Comparison of ENCODE assay signal across 10 cellular contexts in genomic region chr15:49471733-49472132, GRCh38. TPM values are rescaled to one million over a fixed set of nuclear protein-coding genes. Genes with fewer than 3 reads are reported as not detected.
DNase-seq lines count a peak whose midpoint lies in the region; ATAC-seq, FAIRE-seq and TF ChIP-seq lines count a peak whose summit lies in the region.
"Had no signal": no experiment of that assay in that cellular context is flagged by ENCODE, and none has a peak within 500 bp of the region (broad histone marks: within the 10 kb centered on the region; RNA-seq: fewer than 3 reads in every experiment).

No MANE protein-coding gene starts in this region.

- no peak overlapping the region for H3K4me2 ChIP-seq in SU-DHL-6 (ENCODE audit: low read depth, low read length, poor library complexity, severe bottlenecking)

- H3F3A ChIP-seq in SU-DHL-6 (ENCODE audit: insufficient read depth) = no peaks in the 10 kb centered on the region

- ATAC-seq in GM19351 (IDR thresholded peaks at IDR 0.05; ENCODE audit: unreplicated experiment) (peak; percentile 81), HG02981 (IDR thresholded peaks at IDR 0.05; ENCODE audit: unreplicated experiment) (peak; percentile 56)

- DNase-seq in GM12864 (ENCODE audit: low read depth) (peak; percentile 25), NCI-H748 treated with DMSO at 0.1 percent for 48 hours (lab: John Stamatoyannopoulos, UW) (no peak), cardiac septum (ENCODE audit: low spot score) (no peak), D721Med (ENCODE audit: insufficient read length, low spot score) (no peak)
- DNase-seq in effector CD8-positive, alpha-beta T cell (lab: John Stamatoyannopoulos, UW) = no peak

- peak overlapping the region; percentile 60 for H2AFZ ChIP-seq in SU-DHL-6 (ENCODE audit: low read depth, low read length, severe bottlenecking)

- no peaks in the 10 kb centered on the region for H3K9me2 ChIP-seq in SU-DHL-6 (replicated peaks; ENCODE audit: insufficient read depth, low read length)

- no peaks in the 10 kb centered on the region for H4K20me1 ChIP-seq in SU-DHL-6 (ENCODE audit: low read depth, low read length)

- no peak for TF ChIP-seq CTCF in GM12864 (IDR thresholded peaks at IDR 0.05; ENCODE audit: low read depth, low read length, missing control alignments)
- TF ChIP-seq CTCF in SU-DHL-6 (IDR thresholded peaks at IDR 0.05; ENCODE audit: insufficient read depth, low read length, poor library complexity, severe bottlenecking) = no peak
- TF ChIP-seq CTCF in D721Med (IDR thresholded peaks at IDR 0.05; ENCODE audit: insufficient read depth, missing control alignments) = no peak

- no peak for FAIRE-seq in D721Med (lab: Jason Lieb, UNC)
- FAIRE-seq: keratinocyte had no signal

- H3K79me2 ChIP-seq in SU-DHL-6 (ENCODE audit: insufficient read depth, low read length) = no peaks in the 10 kb centered on the region

- H3K36me3 ChIP-seq in SU-DHL-6 (ENCODE audit: low read length) = no peaks in the 10 kb centered on the region
- H3K36me3 ChIP-seq: brain microvascular endothelial cell had no signal

- H3K4me3 ChIP-seq in GM12864 (ENCODE audit: low read depth, low read length) = no peak overlapping the region
- H3K4me3 ChIP-seq in SU-DHL-6 (ENCODE audit: insufficient read depth, low read length, poor library complexity, severe bottlenecking) = no peak overlapping the region

- H3K9ac ChIP-seq in SU-DHL-6 (ENCODE audit: low read length) = no peak overlapping the region

- intact Hi-C loops in cardiac septum (cut with DNase I) = no loop called here

- no peaks in the 10 kb centered on the region for H3K27me3 ChIP-seq in SU-DHL-6 (ENCODE audit: low read length)
- H3K27me3 ChIP-seq: brain microvascular endothelial cell had no signal

- H3K9me3 ChIP-seq in SU-DHL-6 (ENCODE audit: insufficient read depth, low read length) = no peaks in the 10 kb centered on the region

- H3K27ac ChIP-seq in SU-DHL-6 (ENCODE audit: low read depth, low read length) = no peak overlapping the region
- H3K27ac ChIP-seq: brain microvascular endothelial cell had no signal

RNA-seq across cellular contexts. Expression of gene FGF7, which starts 48.7 kb away (rescaled TPM):
- total RNA-seq in cardiac septum = 7.2 TPM
